In genomic region chr1:95197616-95198252, GRCh38 we compare ENCODE assay signal across 10 cellular contexts. TPM values are rescaled to one million over a fixed set of nuclear protein-coding genes. Genes with fewer than 3 reads are reported as not detected.
A peak's percentile ranks its signal among the peaks of the same experiment; 100 is the strongest.
DNase-seq lines count a peak whose midpoint lies in the region; ATAC-seq, FAIRE-seq and TF ChIP-seq lines count a peak whose summit lies in the region.
"Had no signal": no experiment of that assay in that cellular context is flagged by ENCODE, and none has a peak within 500 bp of the region (broad histone marks: within the 10 kb centered on the region; RNA-seq: fewer than 3 reads in every experiment).

No MANE protein-coding gene starts in this region.

- intact Hi-C loops in sciatic nerve (cut with DNase I) = no loop called here

- no peaks in the 10 kb centered on the region for H3K27me3 ChIP-seq in NT2/D1 (ENCODE audit: insufficient read depth, insufficient read length)

- H3K27ac Mint-ChIP-seq in nephron progenitor cell = no peak overlapping the region
- H3K27ac Mint-ChIP-seq: activated naive CD8-positive, alpha-beta T cell treated with anti-CD3 and anti-CD28 coated beads, Interleukin-2, amount 10 ng/mL, durations not matched to agents 7 days and 5 days had no signal

- no peak overlapping the region for H3K4me3 ChIP-seq in NT2/D1 (ENCODE audit: insufficient read length, low read depth)
- no peak overlapping the region for H3K4me3 ChIP-seq in fibroblast of villous mesenchyme (ENCODE audit: low read depth, low read length)
- no peak overlapping the region for H3K4me3 ChIP-seq in skeletal muscle cell (ENCODE audit: low read depth, low read length)
- H3K4me3 ChIP-seq: mucosa of descending colon had no signal

- H3K4me1 ChIP-seq in NT2/D1 (ENCODE audit: insufficient read depth, insufficient read length) = no peaks in the 10 kb centered on the region

- H3K9me3 ChIP-seq in NT2/D1 (ENCODE audit: insufficient read depth, low read length) = no peaks in the 10 kb centered on the region
- H3K9me3 ChIP-seq: mucosa of descending colon had no signal

- FAIRE-seq in D721Med (lab: Jason Lieb, UNC) = no peak
- FAIRE-seq: HepG2 had no signal

- H3K4me1 Mint-ChIP-seq in nephron progenitor cell = peaks cover 10% of the 10 kb centered on the region
- H3K4me1 Mint-ChIP-seq: activated naive CD8-positive, alpha-beta T cell treated with anti-CD3 and anti-CD28 coated beads, Interleukin-2, amount 10 ng/mL, durations not matched to agents 7 days and 5 days had no signal

- no peak for ATAC-seq in sciatic nerve
- ATAC-seq: HepG2, mucosa of descending colon had no signal

- DNase-seq in HCEC 1CT = peak; percentile 20
- DNase-seq in NT2/D1 (ENCODE audit: low read depth, low spot score) = peak; percentile 6
- peak; percentile 9 for DNase-seq in fibroblast of villous mesenchyme (ENCODE audit: low read depth)
- peak; percentile 44 for DNase-seq in skeletal muscle cell (ENCODE audit: low read depth)
- DNase-seq in sciatic nerve (ENCODE audit: low spot score) = no peak
- DNase-seq in D721Med (ENCODE audit: insufficient read length, low spot score) = no peak
- no peak for DNase-seq in nephron progenitor cell
- DNase-seq: activated naive CD8-positive, alpha-beta T cell treated with anti-CD3 and anti-CD28 coated beads, Interleukin-2, amount 10 ng/mL, durations not matched to agents 7 days and 5 days; mucosa of descending colon had no signal

- TF ChIP-seq CTCF in fibroblast of villous mesenchyme (IDR thresholded peaks at IDR 0.05; ENCODE audit: insufficient read depth, low read depth, low read length) (no peak), D721Med (IDR thresholded peaks at IDR 0.05; ENCODE audit: insufficient read depth, missing control alignments) (no peak), nephron progenitor cell (IDR thresholded peaks at IDR 0.05) (no peak)

- H3K9me3 Mint-ChIP-seq in nephron progenitor cell = no peaks in the 10 kb centered on the region
- H3K9me3 Mint-ChIP-seq: activated naive CD8-positive, alpha-beta T cell treated with anti-CD3 and anti-CD28 coated beads, Interleukin-2, amount 10 ng/mL, durations not matched to agents 7 days and 5 days had no signal

- H3K36me3 ChIP-seq in NT2/D1 (ENCODE audit: insufficient read depth, insufficient read length, low read length) = no peaks in the 10 kb centered on the region

- H3K36me3 Mint-ChIP-seq in nephron progenitor cell (ENCODE audit: low read depth) = no peaks in the 10 kb centered on the region
- H3K36me3 Mint-ChIP-seq: activated naive CD8-positive, alpha-beta T cell treated with anti-CD3 and anti-CD28 coated beads, Interleukin-2, amount 10 ng/mL, durations not matched to agents 7 days and 5 days had no signal

- H3K4me3 Mint-ChIP-seq in nephron progenitor cell = no peak overlapping the region
- H3K4me3 Mint-ChIP-seq: activated naive CD8-positive, alpha-beta T cell treated with anti-CD3 and anti-CD28 coated beads, Interleukin-2, amount 10 ng/mL, durations not matched to agents 7 days and 5 days had no signal

- peaks cover 6% of the 10 kb centered on the region for H3K27me3 Mint-ChIP-seq in nephron progenitor cell (ENCODE audit: low read depth, poor library complexity)

- no peak overlapping the region for H3K9ac ChIP-seq in NT2/D1 (ENCODE audit: insufficient read length, low read depth)

RNA-seq across cellular contexts. Expression of gene RWDD3, which starts 36.3 kb away (rescaled TPM):
- total RNA-seq in fibroblast of villous mesenchyme (10.0 and 13.8 TPM in 2 replicates), sciatic nerve (25.9 TPM)

Comparison
In these comparisons a context has a peak if more than half of its experiments do, and no peak if none do; other contexts are left out.
1. DNase-seq: peak in HCEC 1CT (single experiment), NT2/D1 (single experiment), fibroblast of villous mesenchyme (single experiment) and skeletal muscle cell (single experiment); none in sciatic nerve (single experiment), D721Med (single experiment) and nephron progenitor cell (single experiment).